8 cellular contexts compared by ENCODE assay signal in genomic region chr10:97686301-97686961, GRCh38. TPM values are rescaled to one million over a fixed set of nuclear protein-coding genes. Genes with fewer than 3 reads are reported as not detected.
DNase-seq lines count a peak whose midpoint lies in the region; ATAC-seq, FAIRE-seq and TF ChIP-seq lines count a peak whose summit lies in the region.

No MANE protein-coding gene starts in this region.

- no peaks in the 10 kb centered on the region for H3K9me1 ChIP-seq in keratinocyte (ENCODE audit: control insufficient read depth, extremely low read depth, insufficient read depth, low read length)

- FAIRE-seq in astrocyte (lab: Jason Lieb, UNC) (no peak), keratinocyte (lab: Jason Lieb, UNC) (no peak)

- no peaks in the 10 kb centered on the region for H3K36me3 Mint-ChIP-seq in CD4-positive, alpha-beta T cell (ENCODE audit: low read depth)
- H3K36me3 Mint-ChIP-seq in astrocyte (ENCODE audit: low read depth, unreplicated experiment): no peaks in the 10 kb centered on the region

- H3K79me2 ChIP-seq in astrocyte (ENCODE audit: insufficient read depth, low read length) (no peaks in the 10 kb centered on the region), keratinocyte (ENCODE audit: control insufficient read depth, insufficient read depth, low read length) (peaks cover 50% of the 10 kb centered on the region)

- H3K9me3 Mint-ChIP-seq in CD4-positive, alpha-beta T cell: no peaks in the 10 kb centered on the region
- no peaks in the 10 kb centered on the region for H3K9me3 Mint-ChIP-seq in astrocyte (ENCODE audit: unreplicated experiment)

- H3K27ac Mint-ChIP-seq in CD4-positive, alpha-beta T cell: peak overlapping the region; percentile 75
- H3K27ac Mint-ChIP-seq in astrocyte (ENCODE audit: unreplicated experiment): no peak overlapping the region

- H3K4me1 ChIP-seq in astrocyte (ENCODE audit: insufficient read depth, low read length) (peaks cover 42% of the 10 kb centered on the region), keratinocyte (ENCODE audit: control insufficient read depth, extremely low read depth, insufficient read depth, low read length) (peaks cover 53% of the 10 kb centered on the region), stomach (peaks cover 41 to 76% (median 62%) of the 10 kb centered on the region in 4 donors)

- ATAC-seq in CD4-positive, alpha-beta T cell (ENCODE audit: poor library complexity): peak; percentile 7
- ATAC-seq in HG03280 (IDR thresholded peaks at IDR 0.05; ENCODE audit: unreplicated experiment) (peak; percentile 8), HG02571 (IDR thresholded peaks at IDR 0.05; ENCODE audit: unreplicated experiment) (no peak)

- peak overlapping the region; percentile 81 for H2AFZ ChIP-seq in astrocyte (ENCODE audit: low read depth, low read length)
- H2AFZ ChIP-seq in keratinocyte (ENCODE audit: control insufficient read depth, low read length): peak overlapping the region; percentile 20

- peak overlapping the region; percentile 66 for H3K4me3 ChIP-seq in astrocyte (ENCODE audit: insufficient read depth, low read depth, low read length)
- H3K4me3 ChIP-seq in keratinocyte (ENCODE audit: control insufficient read depth in 2 of 3, extremely low read depth in 1 of 3, insufficient read depth in 2 of 3, low read depth in 1 of 3, low read length in 3 of 3): peak overlapping the region; percentile 85 to 93 (median 86)
- H3K4me3 ChIP-seq in stomach: peak overlapping the region; percentile 57 to 78 (median 68)

- dilution Hi-C loops in keratinocyte (cut with MboI; ENCODE audit: extremely low pct_ligation_motif_present, low sequenced_read_pairs): loop anchor here (5.0 kb wide), 1 partner anchor 41 kb away; no protein-coding TSS in a partner anchor

- no peak for TF ChIP-seq EP300 in stomach (IDR thresholded peaks at IDR 0.05)

- 8 to 25% (median 10%) methylated on average over 3 to 14 of the region's 14 CpGs for WGBS in stomach, 5 donors

- no peak for TF ChIP-seq POLR2A in stomach (IDR thresholded peaks at IDR 0.05)

- H3K36me3 ChIP-seq in astrocyte (ENCODE audit: insufficient read depth, low read length) (no peaks in the 10 kb centered on the region), keratinocyte (ENCODE audit: control insufficient read depth in 2 of 2, extremely low read depth in 1 of 2, insufficient read depth in 2 of 2, low read length in 2 of 2) (peaks cover 3 to 18% of the 10 kb centered on the region in 2 experiments), stomach (no peaks in the 10 kb centered on the region)

- POLR2A ChIA-PET in CD4-positive, alpha-beta T cell (lab: Charles Lee): interaction anchor here (0.6 to 2.4 kb wide), 23 partner anchors 10 to 825 kb away, joined by 3 to 65 read pairs (median 6); partner anchors contain the start of genes FRAT2, GOLGA7B, MARVELD1 and MORN4

- no peaks in the 10 kb centered on the region for H3K27me3 Mint-ChIP-seq in CD4-positive, alpha-beta T cell
- H3K27me3 Mint-ChIP-seq in astrocyte (ENCODE audit: low read depth, unreplicated experiment): no peaks in the 10 kb centered on the region

- no peaks in the 10 kb centered on the region for H3K27me3 ChIP-seq in CD4-positive, alpha-beta T cell (ENCODE audit: control insufficient read depth, insufficient read depth, low read length)
- H3K27me3 ChIP-seq in astrocyte (ENCODE audit: insufficient read depth, low read length) (no peaks in the 10 kb centered on the region), keratinocyte (ENCODE audit: control insufficient read depth, extremely low read depth, insufficient read depth, low read length) (no peaks in the 10 kb centered on the region), stomach (no peaks in the 10 kb centered on the region)

- H3K4me3 Mint-ChIP-seq in CD4-positive, alpha-beta T cell: peak overlapping the region; percentile 90
- peak overlapping the region; percentile 84 for H3K4me3 Mint-ChIP-seq in astrocyte (ENCODE audit: unreplicated experiment)

- H3K9me3 ChIP-seq in CD4-positive, alpha-beta T cell (ENCODE audit: control insufficient read depth, low read length): no peaks in the 10 kb centered on the region
- H3K9me3 ChIP-seq in astrocyte (ENCODE audit: insufficient read depth, low read depth, low read length): no peaks in the 10 kb centered on the region
- no peaks in the 10 kb centered on the region for H3K9me3 ChIP-seq in keratinocyte (ENCODE audit: control insufficient read depth, low read depth, low read length)
- no peaks in the 10 kb centered on the region for H3K9me3 ChIP-seq in stomach

- H3K4me1 Mint-ChIP-seq in CD4-positive, alpha-beta T cell (ENCODE audit: low read depth): peaks cover 16% of the 10 kb centered on the region
- H3K4me1 Mint-ChIP-seq in astrocyte (ENCODE audit: low read depth, unreplicated experiment): peaks cover 20% of the 10 kb centered on the region

- intact Hi-C loops in CD4-positive, alpha-beta T cell (cut with DNase I, micrococcal nuclease): loop anchor here in 1 of 2 experiments (1.0 to 10.0 kb wide), 5 partner anchors 45 to 448 kb away; partner anchors contain the start of genes R3HCC1L and RRP12
- intact Hi-C loops in stomach (cut with DNase I; ENCODE audit: low total_unique reads): no loop called here

- peak overlapping the region; percentile 89 for H3K4me2 ChIP-seq in astrocyte (ENCODE audit: low read length)
- H3K4me2 ChIP-seq in keratinocyte (ENCODE audit: control insufficient read depth, extremely low read depth, insufficient read depth, low read depth, low read length): peak overlapping the region; percentile 98

- DNase-seq in CD4-positive, alpha-beta T cell: no peak
- DNase-seq in astrocyte (ENCODE audit: low read depth): no peak
- no peak for DNase-seq in keratinocyte (ENCODE audit: low read depth, low spot score)
- DNase-seq in stomach: no peak
- no peak for DNase-seq in SIG-M5 (lab: John Stamatoyannopoulos, UW)
- DNase-seq in stimulated activated CD4-positive, alpha-beta T cell treated with anti-CD3 and anti-CD28 coated beads, Interleukin-2, amount 100 ng/mL, for 24 hours: no peak

- no peaks in the 10 kb centered on the region for H4K20me1 ChIP-seq in astrocyte (ENCODE audit: insufficient read depth, low read length)
- H4K20me1 ChIP-seq in keratinocyte (ENCODE audit: control insufficient read depth, extremely low read depth, insufficient read depth, low read length): peaks cover 2% of the 10 kb centered on the region

- CTCF ChIA-PET in CD4-positive, alpha-beta T cell (lab: Charles Lee): interaction anchor here (0.8 to 3.8 kb wide), 8 partner anchors 10 to 114 kb away, joined by 3 to 27 read pairs (median 7); partner anchors contain the start of gene ZFYVE27

- peak overlapping the region; percentile 81 for H3K9ac ChIP-seq in astrocyte (ENCODE audit: low read length)
- peak overlapping the region; percentile 97 for H3K9ac ChIP-seq in keratinocyte (ENCODE audit: control insufficient read depth, extremely low read depth, insufficient read depth, low read length)

- H3K27ac ChIP-seq in CD4-positive, alpha-beta T cell (ENCODE audit: low read depth, low read length): peak overlapping the region; percentile 62
- H3K27ac ChIP-seq in astrocyte (ENCODE audit: low read depth, low read length) (peak overlapping the region; percentile 62), keratinocyte (ENCODE audit: control insufficient read depth, insufficient read depth, low read length) (peak overlapping the region; percentile 92), stomach (peak overlapping the region; percentile 89 to 97 (median 93))

- TF ChIP-seq CTCF in CD4-positive, alpha-beta T cell (IDR thresholded peaks at IDR 0.05): peak; percentile 21
- TF ChIP-seq CTCF in astrocyte (IDR thresholded peaks at IDR 0.05; ENCODE audit: insufficient read depth, low read depth, low read length) (no peak), keratinocyte (optimal IDR thresholded peaks at IDR 0.05 in 1 of 3, IDR thresholded peaks at IDR 0.05 in 1 of 3, conservative IDR thresholded peaks at IDR 0.05 in 1 of 3; ENCODE audit: extremely low read depth in 1 of 3, insufficient read depth in 2 of 3, low read length in 3 of 3) (peak in 2 of 3 experiments; percentile 7 to 46), stomach (IDR thresholded peaks at IDR 0.05) (no peak)

RNA-seq across cellular contexts. Expression of gene AVPI1, which starts 0.6 kb away (rescaled TPM):
- total RNA-seq in CD4-positive, alpha-beta T cell: 10 to 100 TPM; 10.7 to 11.6 TPM
- 5.0 and 5.6 TPM in 2 replicates for total RNA-seq in astrocyte
- 22.3 to 83.2 TPM (median 48.8 TPM) in 3 replicates for polyA plus RNA-seq in keratinocyte
- polyA plus RNA-seq in keratinocyte (2011; ENCODE audit: low read depth): 35.6 TPM
- polyA plus RNA-seq in keratinocyte (2011; cell fraction: cytosol; rRNA removed): 46.4 and 55.3 TPM in 2 replicates
- 55.8 and 77.0 TPM in 2 replicates for polyA plus RNA-seq in keratinocyte (2011; cell fraction: nucleus; rRNA removed)
- 28.2 and 159 TPM in 2 replicates for polyA plus RNA-seq in keratinocyte (2012; ENCODE audit: low replicate concordance)
- polyA minus RNA-seq in keratinocyte: 26.9 to 46.4 TPM (median 32.3 TPM) in 3 replicates
- 62.0 TPM for polyA minus RNA-seq in keratinocyte (2011; cell fraction: cytosol; rRNA and poly(A)+ RNA removed)
- polyA minus RNA-seq in keratinocyte (2011; cell fraction: nucleus; rRNA and poly(A)+ RNA removed): 53.1 and 56.0 TPM in 2 replicates
- total RNA-seq in stomach: 10 to 100 TPM in 4 of 5 donors, 1 to 10 TPM in 1; 2.3 to 24.6 (median 12.1) TPM
- 10 to 100 TPM; 16.7 to 38.2 (median 23.5) TPM for polyA plus RNA-seq in stomach

RNA-seq across cellular contexts. Expression of gene MARVELD1, which starts 27.1 kb away (rescaled TPM):
- total RNA-seq in CD4-positive, alpha-beta T cell: under 1 TPM; 0.52 to 0.89 TPM
- total RNA-seq in astrocyte (69.7 and 79.2 TPM in 2 replicates), stomach (10 to 100 TPM in 3 of 5 donors, 1 to 10 TPM in 2; 8.8 to 21.0 (median 12.7) TPM)
- polyA plus RNA-seq in keratinocyte (24.0 to 85.1 TPM (median 39.7 TPM) in 3 replicates), stomach (10 to 100 TPM in 1 of 3 donors, 1 to 10 TPM in 2; 5.7 to 13.6 (median 8.4) TPM)
- polyA plus RNA-seq in keratinocyte (2011; ENCODE audit: low read depth): 3.6 TPM
- polyA plus RNA-seq in keratinocyte (2011; cell fraction: cytosol; rRNA removed): 54.3 and 80.9 TPM in 2 replicates
- polyA plus RNA-seq in keratinocyte (2011; cell fraction: nucleus; rRNA removed): 88.1 and 97.3 TPM in 2 replicates
- polyA plus RNA-seq in keratinocyte (2012; ENCODE audit: low replicate concordance): 16.9 and 47.1 TPM in 2 replicates
- polyA minus RNA-seq in keratinocyte: 26.4 to 53.8 TPM (median 34.8 TPM) in 3 replicates
- 62.7 TPM for polyA minus RNA-seq in keratinocyte (2011; cell fraction: cytosol; rRNA and poly(A)+ RNA removed)
- polyA minus RNA-seq in keratinocyte (2011; cell fraction: nucleus; rRNA and poly(A)+ RNA removed): 26.9 and 36.7 TPM in 2 replicates

RNA-seq across cellular contexts. Expression of gene PI4K2A, which starts 46.0 kb away (rescaled TPM):
- total RNA-seq in CD4-positive, alpha-beta T cell: 10 to 100 TPM; 26.3 to 27.2 TPM
- 32.9 and 37.8 TPM in 2 replicates for total RNA-seq in astrocyte
- 51.3 to 73.3 TPM (median 63.8 TPM) in 3 replicates for polyA plus RNA-seq in keratinocyte
- 15.0 TPM for polyA plus RNA-seq in keratinocyte (2011; ENCODE audit: low read depth)
- 63.5 and 72.3 TPM in 2 replicates for polyA plus RNA-seq in keratinocyte (2011; cell fraction: cytosol; rRNA removed)
- polyA plus RNA-seq in keratinocyte (2011; cell fraction: nucleus; rRNA removed): 77.0 and 83.5 TPM in 2 replicates
- polyA plus RNA-seq in keratinocyte (2012; ENCODE audit: low replicate concordance): 43.1 and 51.3 TPM in 2 replicates
- polyA minus RNA-seq in keratinocyte: 44.8 to 69.0 TPM (median 54.8 TPM) in 3 replicates
- polyA minus RNA-seq in keratinocyte (2011; cell fraction: cytosol; rRNA and poly(A)+ RNA removed): 37.0 TPM
- polyA minus RNA-seq in keratinocyte (2011; cell fraction: nucleus; rRNA and poly(A)+ RNA removed): 29.9 and 44.9 TPM in 2 replicates
- total RNA-seq in stomach: 10 to 100 TPM in 4 of 5 donors, 1 to 10 TPM in 1; 9.1 to 13.6 (median 10.5) TPM
- 1 to 10 TPM; 4.2 to 8.8 (median 7.8) TPM for polyA plus RNA-seq in stomach

RNA-seq across cellular contexts. Expression of gene ZFYVE27, which starts 50.5 kb away (rescaled TPM):
- total RNA-seq in CD4-positive, alpha-beta T cell: 10 to 100 TPM; 58.4 to 60.6 TPM
- total RNA-seq in astrocyte: 31.3 and 32.8 TPM in 2 replicates
- 14.2 to 23.2 TPM (median 14.3 TPM) in 3 replicates for polyA plus RNA-seq in keratinocyte
- 10.1 TPM for polyA plus RNA-seq in keratinocyte (2011; ENCODE audit: low read depth)
- polyA plus RNA-seq in keratinocyte (2011; cell fraction: cytosol; rRNA removed): 5.8 and 6.5 TPM in 2 replicates
- polyA plus RNA-seq in keratinocyte (2011; cell fraction: nucleus; rRNA removed): 66.2 and 75.9 TPM in 2 replicates
- polyA plus RNA-seq in keratinocyte (2012; ENCODE audit: low replicate concordance): 10.9 and 15.3 TPM in 2 replicates
- polyA minus RNA-seq in keratinocyte: 12.6 to 19.6 TPM (median 18.3 TPM) in 3 replicates
- 10.9 TPM for polyA minus RNA-seq in keratinocyte (2011; cell fraction: cytosol; rRNA and poly(A)+ RNA removed)
- 28.7 and 34.0 TPM in 2 replicates for polyA minus RNA-seq in keratinocyte (2011; cell fraction: nucleus; rRNA and poly(A)+ RNA removed)
- total RNA-seq in stomach: 10 to 100 TPM in 4 of 5 donors, 1 to 10 TPM in 1; 6.7 to 77.1 (median 25.2) TPM
- 10 to 100 TPM in 1 of 3 donors, 1 to 10 TPM in 2; 4.3 to 16.3 (median 7.6) TPM for polyA plus RNA-seq in stomach

RNA-seq across cellular contexts. Expression of gene MORN4, which starts 53.1 kb away (rescaled TPM):
- total RNA-seq in CD4-positive, alpha-beta T cell: under 1 TPM; 0.36 to 0.39 TPM
- 15.8 and 16.2 TPM in 2 replicates for total RNA-seq in astrocyte
- 9.1 to 12.6 TPM (median 10.3 TPM) in 3 replicates for polyA plus RNA-seq in keratinocyte
- polyA plus RNA-seq in keratinocyte (2011; ENCODE audit: low read depth): 2.9 TPM
- polyA plus RNA-seq in keratinocyte (2011; cell fraction: cytosol; rRNA removed): 11.7 and 13.4 TPM in 2 replicates
- polyA plus RNA-seq in keratinocyte (2011; cell fraction: nucleus; rRNA removed): 8.6 and 10.0 TPM in 2 replicates
- polyA plus RNA-seq in keratinocyte (2012; ENCODE audit: low replicate concordance): 8.6 and 13.0 TPM in 2 replicates
- polyA minus RNA-seq in keratinocyte: 3.0 to 4.8 TPM (median 3.9 TPM) in 3 replicates
- polyA minus RNA-seq in keratinocyte (2011; cell fraction: cytosol; rRNA and poly(A)+ RNA removed): 3.5 TPM
- 2.8 and 4.3 TPM in 2 replicates for polyA minus RNA-seq in keratinocyte (2011; cell fraction: nucleus; rRNA and poly(A)+ RNA removed)
- total RNA-seq in stomach: 10 to 100 TPM in 1 of 5 donors, 1 to 10 TPM in 1, not detected in 3; 5.5 to 19.8 TPM
- 10 to 100 TPM in 1 of 3 donors, 1 to 10 TPM in 2; 4.3 to 12.4 (median 6.8) TPM for polyA plus RNA-seq in stomach

Comparison
In these comparisons a context has a peak if more than half of its experiments do, and no peak if none do; other contexts are left out.
1. CTCF ChIP-seq: peak in CD4-positive, alpha-beta T cell (single experiment) and keratinocyte (2 of 3); none in astrocyte (single experiment) and stomach (0 of 7).
2. RNA of gene MARVELD1, which starts 27.1 kb away (total RNA-seq): 69.7 to 79.2 TPM in astrocyte and 8.8 to 21.0 TPM in stomach; 0.52 to 0.89 TPM in CD4-positive, alpha-beta T cell; every median in the first group is over 4 times any median in the second.
3. Peak in every context shown above with its lines, with median percentiles within 50 percentile points of each other: H3K27ac ChIP-seq and H3K4me3 ChIP-seq.